ENCODE assay signal across 12 cellular contexts in genomic region chr18:79439201-79440023, GRCh38. TPM values are rescaled to one million over a fixed set of nuclear protein-coding genes. Genes with fewer than 3 reads are reported as not detected.
DNase-seq lines count a peak whose midpoint lies in the region; ATAC-seq lines count a peak whose summit lies in the region.
"Had no signal": no experiment of that assay in that cellular context is flagged by ENCODE, and none has a peak within 500 bp of the region (broad histone marks: within the 10 kb centered on the region; RNA-seq: fewer than 3 reads in every experiment).

No MANE protein-coding gene starts in this region.

- DNase-seq in activated effector memory CD4-positive, alpha-beta T cell treated with anti-CD3 and anti-CD28 coated beads, Interleukin-2, amount 50 U/mL, for 16 hours = peak; percentile 71
- no peak for DNase-seq in activated effector memory CD4-positive, alpha-beta T cell treated with Interleukin-2 at 50 U/mL for 16 hours
- DNase-seq in activated T-helper 9 cell treated with anti-CD3 and anti-CD28 coated beads, Interleukin-2, amount 50 U/mL, for 16 hours (ENCODE audit: low read depth) = peak; percentile 21
- peak in 8 of 10 donors; percentile 17 to 48 (median 38) for DNase-seq in naive thymus-derived CD8-positive, alpha-beta T cell
- no peak for DNase-seq in NCI-H82 (lab: John Stamatoyannopoulos, UW)
- DNase-seq in RPMI8226 = no peak
- DNase-seq: ACHN, Kasumi-1 had no signal

- ATAC-seq in naive thymus-derived CD8-positive, alpha-beta T cell = peak; percentile 47 to 68
- ATAC-seq in GM19463 (IDR thresholded peaks at IDR 0.05; ENCODE audit: unreplicated experiment) (no peak), HG03521 (IDR thresholded peaks at IDR 0.05; ENCODE audit: unreplicated experiment) (no peak)

- H3K27me3 Mint-ChIP-seq in naive thymus-derived CD8-positive, alpha-beta T cell = no peaks in the 10 kb centered on the region
- H3K27me3 Mint-ChIP-seq: activated naive CD8-positive, alpha-beta T cell had no signal

- H3K9me3 Mint-ChIP-seq in naive thymus-derived CD8-positive, alpha-beta T cell = no peaks in the 10 kb centered on the region

- peaks cover 19 to 62% (median 39%) of the 10 kb centered on the region in 4 donors for H3K4me1 Mint-ChIP-seq in naive thymus-derived CD8-positive, alpha-beta T cell

- H3K4me3 Mint-ChIP-seq in naive thymus-derived CD8-positive, alpha-beta T cell = peak overlapping the region in 6 of 10 donors; percentile 6 to 56 (median 30)
- H3K4me3 Mint-ChIP-seq: activated naive CD8-positive, alpha-beta T cell had no signal

- POLR2A ChIA-PET in naive thymus-derived CD8-positive, alpha-beta T cell (lab: Charles Lee) = interaction anchor here (1.0 kb wide), 1 partner anchor 83 kb away, joined by 4 read pairs; no protein-coding TSS in a partner anchor

- H3K27ac Mint-ChIP-seq in naive thymus-derived CD8-positive, alpha-beta T cell = peak overlapping the region in 9 of 10 donors; percentile 62 to 83 (median 70)

- peaks cover 0 to 34% (median 3%) of the 10 kb centered on the region in 3 donors for H3K36me3 Mint-ChIP-seq in naive thymus-derived CD8-positive, alpha-beta T cell
- H3K36me3 Mint-ChIP-seq: activated naive CD8-positive, alpha-beta T cell had no signal

RNA-seq across cellular contexts. Expression of gene NFATC1, which starts 43.7 kb away (rescaled TPM):
- total RNA-seq in naive thymus-derived CD8-positive, alpha-beta T cell = 10 to 100 TPM; 50.2 to 51.0 TPM
- 10 to 100 TPM; 12.7 to 34.9 (median 17.4) TPM for polyA plus RNA-seq in naive thymus-derived CD8-positive, alpha-beta T cell
- total RNA-seq: RPMI7951 had no signal

Comparison
In these comparisons a context has a peak if more than half of its experiments do, and no peak if none do; other contexts are left out.
1. DNase-seq: peak in activated effector memory CD4-positive, alpha-beta T cell treated with anti-CD3 and anti-CD28 coated beads, Interleukin-2, amount 50 U/mL, for 16 hours (single experiment), activated T-helper 9 cell treated with anti-CD3 and anti-CD28 coated beads, Interleukin-2, amount 50 U/mL, for 16 hours (single experiment) and naive thymus-derived CD8-positive, alpha-beta T cell (8 of 10); none in activated effector memory CD4-positive, alpha-beta T cell treated with Interleukin-2 at 50 U/mL for 16 hours (single experiment), NCI-H82 (single experiment) and RPMI8226 (single experiment).
2. ATAC-seq: peak in naive thymus-derived CD8-positive, alpha-beta T cell (2 of 2); none in GM19463 (single experiment) and HG03521 (single experiment).